Comparison of ENCODE assay signal across 9 cellular contexts in genomic region chr20:33664762-33665144, GRCh38. TPM values are rescaled to one million over a fixed set of nuclear protein-coding genes. Genes with fewer than 3 reads are reported as not detected.
DNase-seq lines count a peak whose midpoint lies in the region; ATAC-seq and TF ChIP-seq lines count a peak whose summit lies in the region.
"Had no signal": no experiment of that assay in that cellular context is flagged by ENCODE, and none has a peak within 500 bp of the region (broad histone marks: within the 10 kb centered on the region; RNA-seq: fewer than 3 reads in every experiment).

No MANE protein-coding gene starts in this region.

- peaks cover 26% of the 10 kb centered on the region for H3K4me1 ChIP-seq in osteoblast (ENCODE audit: insufficient read depth, low read length)

- H3K9me3 Mint-ChIP-seq in IgD-negative memory B cell (no peaks in the 10 kb centered on the region), brain (no peaks in the 10 kb centered on the region)

- peaks cover 8% of the 10 kb centered on the region for H3K36me3 ChIP-seq in osteoblast (ENCODE audit: insufficient read depth, low read length)

- no peak for TF ChIP-seq CTCF in brain (conservative IDR thresholded peaks at IDR 0.05)
- no peak for TF ChIP-seq CTCF in osteoblast (IDR thresholded peaks at IDR 0.05; ENCODE audit: extremely low read depth, low read depth, low read length)

- H3K36me3 Mint-ChIP-seq in IgD-negative memory B cell (no peaks in the 10 kb centered on the region), brain (peaks cover 4% of the 10 kb centered on the region)

- H3K27ac Mint-ChIP-seq in IgD-negative memory B cell (peak overlapping the region; percentile 44 to 89 (median 60)), brain (peak overlapping the region; percentile 84 to 94 (median 93))

- H4K20me1 ChIP-seq in osteoblast (ENCODE audit: insufficient read depth, low read length), result no peaks in the 10 kb centered on the region

- no peak overlapping the region for H2AFZ ChIP-seq in osteoblast (ENCODE audit: low read length)

- H3K27me3 Mint-ChIP-seq in IgD-negative memory B cell, result peaks cover 2% of the 10 kb centered on the region
- H3K27me3 Mint-ChIP-seq in brain, result peaks cover 4% of the 10 kb centered on the region

- H3K27ac ChIP-seq in osteoblast (ENCODE audit: low read depth, low read length), result no peak overlapping the region

- peaks cover 13 to 26% (median 24%) of the 10 kb centered on the region in 3 donors for H3K4me1 Mint-ChIP-seq in IgD-negative memory B cell
- H3K4me1 Mint-ChIP-seq in brain, result peaks cover 35% of the 10 kb centered on the region

- no peaks in the 10 kb centered on the region for H3K79me2 ChIP-seq in osteoblast (ENCODE audit: insufficient read depth, low read length)

- H3K4me2 ChIP-seq in osteoblast (ENCODE audit: insufficient read depth, low read length), result no peak overlapping the region

- no peaks in the 10 kb centered on the region for H3K9me3 ChIP-seq in osteoblast (ENCODE audit: low read depth, low read length)
- H3K9me3 ChIP-seq: HAP-1 had no signal

- no peaks in the 10 kb centered on the region for H3K27me3 ChIP-seq in osteoblast (ENCODE audit: insufficient read depth, low read length)

- peak overlapping the region; percentile 84 to 94 (median 92) for H3K4me3 Mint-ChIP-seq in IgD-negative memory B cell
- peak overlapping the region; percentile 87 to 93 (median 87) for H3K4me3 Mint-ChIP-seq in brain

- peak; percentile 25 for DNase-seq in D341Med (ENCODE audit: low spot score)
- DNase-seq in osteoblast (ENCODE audit: insufficient read length, low spot score, missing footprints), result peak; percentile 83
- DNase-seq in NCI-H1105 treated with DMSO at 0.1 percent for 48 hours (lab: John Stamatoyannopoulos, UW), result no peak

- peak overlapping the region; percentile 77 for H3K4me3 ChIP-seq in osteoblast (ENCODE audit: insufficient read depth, low read length)

- ATAC-seq in GM21447 (IDR thresholded peaks at IDR 0.05; ENCODE audit: unreplicated experiment) (no peak), GM18873 (IDR thresholded peaks at IDR 0.05; ENCODE audit: low FRiP score, unreplicated experiment) (no peak)

RNA-seq across cellular contexts. Expression of gene ACTL10, which starts 2.0 kb away (rescaled TPM):
- polyA plus RNA-seq in IgD-negative memory B cell (12.0 TPM), brain (ENCODE audit: insufficient read depth, low read depth, low replicate concordance) (1.4 TPM)
- total RNA-seq in osteoblast, result 1.8 and 2.2 TPM in 2 replicates

RNA-seq across cellular contexts. Expression of gene C20orf144, which starts 2.6 kb away (rescaled TPM):
- polyA plus RNA-seq in IgD-negative memory B cell (not detected), brain (ENCODE audit: insufficient read depth, low read depth, low replicate concordance) (0.14 TPM)
- under 0.01 TPM in 2 replicates for total RNA-seq in osteoblast
- total RNA-seq: renal cortical epithelial cell had no signal

RNA-seq across cellular contexts. Expression of gene NECAB3, which starts 9.5 kb away (rescaled TPM):
- 4.1 TPM for polyA plus RNA-seq in IgD-negative memory B cell
- 75.9 TPM for polyA plus RNA-seq in brain (ENCODE audit: insufficient read depth, low read depth, low replicate concordance)
- total RNA-seq in osteoblast, result 14.7 and 27.1 TPM in 2 replicates

RNA-seq across cellular contexts. Expression of gene E2F1, which starts 21.4 kb away (rescaled TPM):
- polyA plus RNA-seq in IgD-negative memory B cell, result 0.43 TPM
- polyA plus RNA-seq in brain (ENCODE audit: insufficient read depth, low read depth, low replicate concordance), result 73.1 TPM
- 1.4 and 2.4 TPM in 2 replicates for total RNA-seq in osteoblast

RNA-seq across cellular contexts. Expression of gene PXMP4, which starts 55.4 kb away (rescaled TPM):
- 16.2 TPM for polyA plus RNA-seq in IgD-negative memory B cell
- polyA plus RNA-seq in brain (ENCODE audit: insufficient read depth, low read depth, low replicate concordance), result 23.5 TPM
- total RNA-seq in osteoblast, result 5.1 and 6.5 TPM in 2 replicates

Comparison
In these comparisons a context has a peak if more than half of its experiments do, and no peak if none do; other contexts are left out.
1. RNA of gene NECAB3, which starts 9.5 kb away (polyA plus RNA-seq): 75.9 TPM in brain (single experiment); 4.1 TPM in IgD-negative memory B cell (single experiment); every median in the first group is over 10 times any median in the second.